1 cellular context compared by ENCODE assay signal in the genomic region with DNA sequence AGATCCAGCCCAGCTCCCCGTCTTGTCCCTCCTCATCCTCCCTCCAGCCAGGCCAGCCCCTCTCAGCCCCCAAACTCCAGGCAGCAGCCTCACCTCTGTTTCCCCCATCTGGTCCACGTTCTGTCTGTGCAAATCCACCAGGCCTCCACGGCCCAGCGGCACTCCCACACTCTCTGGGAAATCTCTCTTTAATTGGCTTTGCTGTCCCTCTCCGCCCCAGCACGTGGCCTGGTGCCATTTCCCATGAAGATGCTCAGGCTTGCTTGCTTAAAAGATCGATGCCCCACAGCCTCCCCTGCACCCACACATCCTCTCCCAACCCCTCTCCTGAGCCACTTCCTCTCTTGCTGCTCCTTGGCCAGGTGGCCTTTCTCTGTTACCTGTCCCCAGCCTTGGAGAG.
TF ChIP-seq lines count a peak whose summit lies in the region.

No MANE protein-coding gene starts in this region.

TF ChIP-seq in K562, 482 proteins besides CTCF, POLR2A, EP300 and RAD21:
- TF ChIP-seq ZNF431 (CRISPR knock-in tag; IDR thresholded peaks at IDR 0.05), result no peak
- TF ChIP-seq, protein P1, sequence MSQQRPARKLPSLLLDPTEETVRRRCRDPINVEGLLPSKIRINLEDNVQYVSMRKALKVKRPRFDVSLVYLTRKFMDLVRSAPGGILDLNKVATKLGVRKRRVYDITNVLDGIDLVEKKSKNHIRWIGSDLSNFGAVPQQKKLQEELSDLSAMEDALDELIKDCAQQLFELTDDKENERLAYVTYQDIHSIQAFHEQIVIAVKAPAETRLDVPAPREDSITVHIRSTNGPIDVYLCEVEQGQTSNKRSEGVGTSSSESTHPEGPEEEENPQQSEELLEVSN (IDR thresholded peaks at IDR 0.05; ENCODE audit: borderline replicate concordance in 1 of 2, extremely low read depth in 1 of 2, insufficient read depth in 1 of 2, insufficient read length in 1 of 2, low read depth in 1 of 2, low read length in 1 of 2, poor library complexity in 1 of 2, severe bottlenecking in 1 of 2), result peak in 1 of 2 experiments; percentile 41
- no peak for TF ChIP-seq SMARCC2 (IDR thresholded peaks at IDR 0.05; ENCODE audit: low read depth)
- no peak for TF ChIP-seq ATF4 (CRISPR knock-in tag; IDR thresholded peaks at IDR 0.05)
- TF ChIP-seq SPI1 (IDR thresholded peaks at IDR 0.05; ENCODE audit: borderline replicate concordance, low read depth, low read length), result peak; percentile 47; the same call in 1 of the 2 replicates
- TF ChIP-seq USF1 (CRISPR knock-in tag; IDR thresholded peaks at IDR 0.05), result peak; percentile 39; the same call in 1 of the 2 replicates
